8 cellular contexts compared by ENCODE assay signal in genomic region chr17:32319548-32319905, GRCh38. TPM values are rescaled to one million over a fixed set of nuclear protein-coding genes. Genes with fewer than 3 reads are reported as not detected.
DNase-seq lines count a peak whose midpoint lies in the region; ATAC-seq and TF ChIP-seq lines count a peak whose summit lies in the region.

No MANE protein-coding gene starts in this region.

- no peak overlapping the region for H2AFZ ChIP-seq in GM23338

- H3K4me3 Mint-ChIP-seq in GM23338 (no peak overlapping the region), MCF 10A (ENCODE audit: unreplicated experiment) (no peak overlapping the region)

- DNase-seq in DMS79 (lab: John Stamatoyannopoulos, UW) (peak; percentile 18), GM23338 (ENCODE audit: low spot score) (peak; percentile 90), NCI-H1694 (lab: John Stamatoyannopoulos, UW) (peak; percentile 76), MCF 10A (ENCODE audit: unreplicated experiment) (peak; percentile 71), islet precursor cell (peak; percentile 89)
- DNase-seq in stimulated activated CD4-positive, alpha-beta T cell treated with anti-CD3 and anti-CD28 coated beads, Interleukin-2, amount 100 ng/mL, for 4 hours (ENCODE audit: low read depth), result peak; percentile 64

- H3K9me3 Mint-ChIP-seq in GM23338 (peaks cover 3% of the 10 kb centered on the region; the same call in 2 of the 3 replicates), MCF 10A (ENCODE audit: unreplicated experiment) (no peaks in the 10 kb centered on the region)

- no peaks in the 10 kb centered on the region for H3K27me3 ChIP-seq in GM23338 (ENCODE audit: insufficient read depth)

- peaks cover 14% of the 10 kb centered on the region for H3K4me1 ChIP-seq in GM23338 (ENCODE audit: insufficient read depth)

- no peaks in the 10 kb centered on the region for H3K9me2 ChIP-seq in GM23338 (ENCODE audit: insufficient read depth)

- H3K4me3 ChIP-seq in GM23338, result no peak overlapping the region

- 0 out of 3 replicates have a peak, but pooled peaks cover 2% of the 10 kb centered on the region for H3K36me3 Mint-ChIP-seq in GM23338 (ENCODE audit: low read depth)
- H3K36me3 Mint-ChIP-seq in MCF 10A (ENCODE audit: insufficient read depth, unreplicated experiment), result no peaks in the 10 kb centered on the region

- H3K27ac ChIP-seq in GM23338 (ENCODE audit: low read depth) (no peak overlapping the region), VCaP (no peak overlapping the region)

- H3K79me2 ChIP-seq in GM23338 (replicated peaks; ENCODE audit: insufficient read depth), result no peaks in the 10 kb centered on the region

- peak; percentile 98 to 99 for TF ChIP-seq CTCF in GM23338 (conservative IDR thresholded peaks at IDR 0.05; ENCODE audit: low read depth in 2 of 2)
- TF ChIP-seq CTCF in VCaP (conservative IDR thresholded peaks at IDR 0.05), result peak; percentile 100
- peak; percentile 97 for TF ChIP-seq CTCF in MCF 10A (IDR thresholded peaks at IDR 0.05; ENCODE audit: unreplicated experiment)

- H3K36me3 ChIP-seq in GM23338 (ENCODE audit: insufficient read depth), result no peaks in the 10 kb centered on the region

- BruUV-seq in MCF 10A (replicated peaks; lab: Mats Ljungman, UMichigan), result no TSS peak

- H3K4me2 ChIP-seq in GM23338, result no peak overlapping the region

- ATAC-seq in GM23338, result peak; percentile 88
- no peak for ATAC-seq in HG02870 (IDR thresholded peaks at IDR 0.05; ENCODE audit: unreplicated experiment)

- H3F3A ChIP-seq in GM23338 (replicated peaks; ENCODE audit: low read depth), result 0 out of 2 replicates have a peak, but pooled peaks cover 2% of the 10 kb centered on the region

- H4K20me1 ChIP-seq in GM23338 (replicated peaks; ENCODE audit: insufficient read depth), result no peaks in the 10 kb centered on the region

- H3K27me3 Mint-ChIP-seq in GM23338 (ENCODE audit: insufficient read depth, low read depth, poor library complexity) (peaks cover 9% of the 10 kb centered on the region), MCF 10A (ENCODE audit: insufficient read depth, unreplicated experiment) (peaks cover 18% of the 10 kb centered on the region)

- POLR2A ChIA-PET in MCF 10A (lab: Yijun Ruan, JAX), result no interaction called here

- H3K27ac Mint-ChIP-seq in GM23338 (no peak overlapping the region), MCF 10A (ENCODE audit: low read depth, unreplicated experiment) (no peak overlapping the region)

- H3K4me1 Mint-ChIP-seq in GM23338 (peaks cover 31% of the 10 kb centered on the region), MCF 10A (ENCODE audit: insufficient read depth, unreplicated experiment) (no peaks in the 10 kb centered on the region)

- intact Hi-C loops in MCF 10A (cut with micrococcal nuclease), result loop anchor here (1.0 to 2.0 kb wide), 2 partner anchors 66 to 181 kb away; no protein-coding TSS in a partner anchor

- CTCF ChIA-PET in MCF 10A (lab: Yijun Ruan, JAX), result interaction anchor here (0.5 to 3.0 kb wide), 22 partner anchors 9 to 412 kb away, joined by 3 to 19 read pairs (median 5); no protein-coding TSS in a partner anchor

TF ChIP-seq in GM23338, 12 proteins besides CTCF, POLR2A, EP300 and RAD21:
- TF ChIP-seq JUNB (IDR thresholded peaks at IDR 0.05; ENCODE audit: unreplicated experiment) (no peak), ZNF114 (CRISPR knock-in tag; IDR thresholded peaks at IDR 0.05) (no peak), REST (IDR thresholded peaks at IDR 0.05; ENCODE audit: unreplicated experiment) (no peak)
- TF ChIP-seq, protein P1, sequence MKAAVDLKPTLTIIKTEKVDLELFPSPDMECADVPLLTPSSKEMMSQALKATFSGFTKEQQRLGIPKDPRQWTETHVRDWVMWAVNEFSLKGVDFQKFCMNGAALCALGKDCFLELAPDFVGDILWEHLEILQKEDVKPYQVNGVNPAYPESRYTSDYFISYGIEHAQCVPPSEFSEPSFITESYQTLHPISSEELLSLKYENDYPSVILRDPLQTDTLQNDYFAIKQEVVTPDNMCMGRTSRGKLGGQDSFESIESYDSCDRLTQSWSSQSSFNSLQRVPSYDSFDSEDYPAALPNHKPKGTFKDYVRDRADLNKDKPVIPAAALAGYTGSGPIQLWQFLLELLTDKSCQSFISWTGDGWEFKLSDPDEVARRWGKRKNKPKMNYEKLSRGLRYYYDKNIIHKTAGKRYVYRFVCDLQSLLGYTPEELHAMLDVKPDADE (IDR thresholded peaks at IDR 0.05), result no peak

RNA-seq across cellular contexts. Expression of gene C17orf75, which starts 22.4 kb away (rescaled TPM):
- total RNA-seq in GM23338 (2014; rRNA removed; shearing (Covaris generic)), result 26.8 and 35.9 TPM in 2 replicates
- 43.3 and 50.1 TPM in 2 replicates for polyA plus RNA-seq in GM23338 (2016; fragmentation: Nextera tagmentation; extraction: Ambion mirVana)
- total RNA-seq in MCF 10A (2022), result 11.5 and 18.1 TPM in 2 replicates

RNA-seq across cellular contexts. Expression of gene ZNF207, which starts 30.4 kb away (rescaled TPM):
- 234 and 240 TPM in 2 replicates for total RNA-seq in GM23338 (2014; rRNA removed; shearing (Covaris generic))
- 155 and 171 TPM in 2 replicates for polyA plus RNA-seq in GM23338 (2016; fragmentation: Nextera tagmentation; extraction: Ambion mirVana)
- 167 and 179 TPM in 2 replicates for total RNA-seq in MCF 10A (2022)

RNA-seq across cellular contexts. Expression of gene RHBDL3, which starts 53.9 kb away (rescaled TPM):
- total RNA-seq in GM23338 (2014; rRNA removed; shearing (Covaris generic)), result 8.1 and 12.3 TPM in 2 replicates
- 2.0 and 2.3 TPM in 2 replicates for polyA plus RNA-seq in GM23338 (2016; fragmentation: Nextera tagmentation; extraction: Ambion mirVana)
- total RNA-seq in MCF 10A (2022), result not detected in 2 replicates

Comparison
In these comparisons a context has a peak if more than half of its experiments do, and no peak if none do; other contexts are left out.
1. DNase-seq: peak in every context shown above with its lines; median percentile 90 in GM23338; 89 in islet precursor cell; 76 in NCI-H1694; 71 in MCF 10A; 64 in stimulated activated CD4-positive, alpha-beta T cell treated with anti-CD3 and anti-CD28 coated beads, Interleukin-2, amount 100 ng/mL, for 4 hours; 18 in DMS79.